Comparison of ENCODE assay signal across 29 cellular contexts in genomic region chr2:4869154-4869553, GRCh38.
"Had no signal": no experiment of that assay in that cellular context is flagged by ENCODE, and none has a peak within 500 bp of the region (broad histone marks: within the 10 kb centered on the region; RNA-seq: fewer than 3 reads in every experiment).

No MANE protein-coding gene starts in this region.

- H3K27ac ChIP-seq: ovary, parathyroid adenoma, psoas muscle, skin epidermis, spleen, suprapubic skin, testis, tibial artery, transverse colon, upper lobe of right lung, uterus had no signal

- H3K4me2 ChIP-seq: smooth muscle cell had no signal

- H3K27me3 ChIP-seq: ovary, spleen, suprapubic skin, testis, tibial artery, transverse colon, upper lobe of right lung, uterus had no signal

- ATAC-seq: naive thymus-derived CD8-positive, alpha-beta T cell; natural killer cell treated with Interleukin-12 subunit alpha and Interleukin-12 subunit beta and Interleukin-15 and Interleukin-18, amount 100 ng/mL, for 72 hours; psoas muscle; right cardiac atrium; sciatic nerve; stimulated activated memory B cell treated with anti-CD40 and anti-IgM and Interleukin-4, amounts not matched to agents 10 μg/mL and 1 μg/mL and 100 μg/mL, for 72 hours; stimulated activated naive CD8-positive, alpha-beta T cell treated with anti-CD3 and anti-CD28 coated beads, Interleukin-15, amount 100 ng/mL, for 72 hours; stimulated activated naive CD8-positive, alpha-beta T cell treated with anti-CD3 and anti-CD28 coated beads, Interleukin-15, Interleukin-2, amounts not matched to agents 100 U/mL and 50 U/mL, for 24 hours; upper lobe of right lung had no signal

- DNase-seq: naive thymus-derived CD8-positive, alpha-beta T cell; nephron progenitor cell; occipital lobe; ovary; posterior cingulate gyrus; psoas muscle; right cardiac atrium; spleen; stimulated activated CD4-positive, alpha-beta T cell treated with anti-CD3 and anti-CD28 coated beads, Interleukin-12 subunit alpha, Interleukin-12 subunit beta, amount 100 ng/mL, for 4 hours; stimulated activated CD4-positive, alpha-beta T cell treated with anti-CD3 and anti-CD28 coated beads, Interleukin-1b, Interleukin-23, amount 100 ng/mL, for 48 hours; stimulated activated CD4-positive, alpha-beta T cell treated with anti-CD3 and anti-CD28 coated beads, Interleukin-4, amount 100 ng/mL, for 1 hour; stimulated activated CD4-positive, alpha-beta T cell treated with anti-CD3 and anti-CD28 coated beads, Interleukin-4, amount 100 ng/mL, for 4 hours; stimulated activated CD8-positive, alpha-beta memory T cell treated with anti-CD3 and anti-CD28 coated beads, Interleukin-4, amount 100 ng/mL, for 48 hours; stimulated activated naive CD4-positive, alpha-beta T cell; stimulated activated naive CD8-positive, alpha-beta T cell treated with anti-CD3 and anti-CD28 coated beads, Interleukin-15, amount 100 ng/mL, for 72 hours; stimulated activated naive CD8-positive, alpha-beta T cell treated with anti-CD3 and anti-CD28 coated beads, Interleukin-15, Interleukin-2, amounts not matched to agents 100 U/mL and 50 U/mL, for 24 hours; substantia nigra; testis; tibial artery; transverse colon; upper lobe of right lung; uterus had no signal

- H3K9me3 ChIP-seq: ovary, psoas muscle, suprapubic skin, testis, tibial artery, upper lobe of right lung, uterus had no signal

- H3K79me2 ChIP-seq: parathyroid adenoma had no signal

- H3K9ac ChIP-seq: parathyroid adenoma had no signal

- H2AFZ ChIP-seq: parathyroid adenoma had no signal

- H3K4me1 ChIP-seq: parathyroid adenoma, psoas muscle, spleen, suprapubic skin, testis, tibial artery, transverse colon, upper lobe of right lung, uterus had no signal

- H3K4me3 ChIP-seq: ovary, psoas muscle, skin epidermis, smooth muscle cell, spleen, suprapubic skin, testis, tibial artery, transverse colon, upper lobe of right lung, uterus had no signal

- H3K36me3 ChIP-seq: ovary, spleen, suprapubic skin, tibial artery, transverse colon, upper lobe of right lung, uterus had no signal
